15 cellular contexts compared by ENCODE assay signal in genomic region chr9:35845824-35846771, GRCh38. TPM values are rescaled to one million over a fixed set of nuclear protein-coding genes. Genes with fewer than 3 reads are reported as not detected.
DNase-seq lines count a peak whose midpoint lies in the region; ATAC-seq, FAIRE-seq and TF ChIP-seq lines count a peak whose summit lies in the region.
"Had no signal": no experiment of that assay in that cellular context is flagged by ENCODE, and none has a peak within 500 bp of the region (broad histone marks: within the 10 kb centered on the region; RNA-seq: fewer than 3 reads in every experiment).

No MANE protein-coding gene starts in this region.

- H3K27me3 Mint-ChIP-seq in activated naive CD8-positive, alpha-beta T cell treated with anti-CD3 and anti-CD28 coated beads, Interleukin-2, amount 50 U/mL, for 24 hours: no peaks in the 10 kb centered on the region

- POLR2A ChIA-PET in GM10248 (lab: Yijun Ruan, JAX): no interaction called here

- no peaks in the 10 kb centered on the region; the same call in 1 of the 2 replicates for H3K36me3 ChIP-seq in H7 (replicated peaks; ENCODE audit: control insufficient read depth, insufficient read depth, low read length)

- H3K27me3 ChIP-seq in H7 (ENCODE audit: control insufficient read depth, insufficient read depth, low read length): peaks cover 19% of the 10 kb centered on the region; the same call in 1 of the 2 replicates

- no peaks in the 10 kb centered on the region for H3K9me3 Mint-ChIP-seq in activated naive CD8-positive, alpha-beta T cell treated with anti-CD3 and anti-CD28 coated beads, Interleukin-2, amount 50 U/mL, for 24 hours
- H3K9me3 Mint-ChIP-seq: activated T-cell treated with anti-CD3 and anti-CD28 coated beads, Interleukin-2, amount 50 U/mL, for 72 hours had no signal

- no peak for ATAC-seq in activated naive CD8-positive, alpha-beta T cell treated with anti-CD3 and anti-CD28 coated beads, Interleukin-2, amount 50 U/mL, for 24 hours
- ATAC-seq in GM18502 (IDR thresholded peaks at IDR 0.05; ENCODE audit: poor library complexity, unreplicated experiment): no peak
- ATAC-seq: activated T-cell treated with anti-CD3 and anti-CD28 coated beads, Interleukin-2, amount 50 U/mL, for 72 hours had no signal

- no peak for FAIRE-seq in GM12892 (lab: Jason Lieb, UNC)
- FAIRE-seq: colon, frontal cortex, HTR-8/SVneo, TTC549 had no signal

- H3K36me3 Mint-ChIP-seq in activated naive CD8-positive, alpha-beta T cell treated with anti-CD3 and anti-CD28 coated beads, Interleukin-2, amount 50 U/mL, for 24 hours (ENCODE audit: low read depth): no peaks in the 10 kb centered on the region

- TF ChIP-seq CTCF in GM10248 (IDR thresholded peaks at IDR 0.05; ENCODE audit: control extremely low read depth, extremely low read depth, low read depth, missing control alignments): no peak

- CTCF ChIA-PET in GM10248 (lab: Yijun Ruan, JAX): interaction anchor here (0.9 to 2.3 kb wide), 12 partner anchors 9 to 150 kb away, joined by 3 to 15 read pairs (median 4); no protein-coding TSS in a partner anchor

- DNase-seq in H7: peak; percentile 93
- DNase-seq in activated naive CD8-positive, alpha-beta T cell treated with anti-CD3 and anti-CD28 coated beads, Interleukin-2, amount 50 U/mL, for 24 hours: no peak
- DNase-seq in islet precursor cell: peak; percentile 69
- DNase-seq in GM10248 (ENCODE audit: extremely low spot score): no peak
- no peak for DNase-seq in HuH-7.5 (ENCODE audit: low spot score)
- no peak for DNase-seq in GM12892 (ENCODE audit: insufficient read length)
- DNase-seq: activated T-cell treated with anti-CD3 and anti-CD28 coated beads, Interleukin-2, amount 50 U/mL, for 72 hours; NCI-H146 had no signal

- H3K4me3 ChIP-seq in H7 (ENCODE audit: insufficient read depth, low read depth, low read length) (peak overlapping the region; percentile 64), skin epidermis (no peak overlapping the region)

- no peak for TF ChIP-seq POLR2A in GM12892 (IDR thresholded peaks at IDR 0.05; ENCODE audit: low read depth, low read length)

- peak overlapping the region; percentile 40 for H3K27ac Mint-ChIP-seq in activated naive CD8-positive, alpha-beta T cell treated with anti-CD3 and anti-CD28 coated beads, Interleukin-2, amount 50 U/mL, for 24 hours

- H3K4me1 Mint-ChIP-seq in activated naive CD8-positive, alpha-beta T cell treated with anti-CD3 and anti-CD28 coated beads, Interleukin-2, amount 50 U/mL, for 24 hours: peaks cover 38% of the 10 kb centered on the region

- H3K27ac ChIP-seq in skin epidermis: peak overlapping the region in 11 of 21 experiments; percentile 17 to 71 (median 43)

- no peak overlapping the region for H3K4me3 Mint-ChIP-seq in activated naive CD8-positive, alpha-beta T cell treated with anti-CD3 and anti-CD28 coated beads, Interleukin-2, amount 50 U/mL, for 24 hours
- H3K4me3 Mint-ChIP-seq: activated T-cell treated with anti-CD3 and anti-CD28 coated beads, Interleukin-2, amount 50 U/mL, for 72 hours had no signal

RNA-seq across cellular contexts. Expression of gene TMEM8B, which starts 17.1 kb away (rescaled TPM):
- 2.0 and 3.1 TPM in 2 replicates for total RNA-seq in H7 (2014; rRNA removed; shearing (Covaris generic))
- polyA plus RNA-seq in GM12892 (2012; ENCODE audit: missing spikeins): 4.0 TPM

RNA-seq across cellular contexts. Expression of gene FAM221B, which starts 17.6 kb away (rescaled TPM):
- not detected in 2 replicates for total RNA-seq in H7 (2014; rRNA removed; shearing (Covaris generic))
- not detected for polyA plus RNA-seq in GM12892 (2012; ENCODE audit: missing spikeins)
- total RNA-seq: activated T-cell treated with anti-CD3 and anti-CD28 coated beads, Interleukin-2, amount 50 U/mL, for 72 hours; frontal cortex; mucosa of gallbladder had no signal

RNA-seq across cellular contexts. Expression of gene OR13J1, which starts 24.1 kb away (rescaled TPM):
- total RNA-seq in H7 (2014; rRNA removed; shearing (Covaris generic)): not detected in 2 replicates
- not detected for polyA plus RNA-seq in GM12892 (2012; ENCODE audit: missing spikeins)
- total RNA-seq: activated T-cell treated with anti-CD3 and anti-CD28 coated beads, Interleukin-2, amount 50 U/mL, for 72 hours; frontal cortex; mucosa of gallbladder had no signal

RNA-seq across cellular contexts. Expression of gene HINT2, which starts 31.3 kb away (rescaled TPM):
- total RNA-seq in H7 (2014; rRNA removed; shearing (Covaris generic)): 46.9 and 53.8 TPM in 2 replicates
- polyA plus RNA-seq in GM12892 (2012; ENCODE audit: missing spikeins): 47.4 TPM

RNA-seq across cellular contexts. Expression of gene SPAG8, which starts 34.0 kb away (rescaled TPM):
- total RNA-seq in H7 (2014; rRNA removed; shearing (Covaris generic)): 0.15 and 0.55 TPM in 2 replicates
- 2.0 TPM for polyA plus RNA-seq in GM12892 (2012; ENCODE audit: missing spikeins)

Comparison
In these comparisons a context has a peak if more than half of its experiments do, and no peak if none do; other contexts are left out.
1. DNase-seq: peak in H7 (single experiment) and islet precursor cell (single experiment); none in activated naive CD8-positive, alpha-beta T cell treated with anti-CD3 and anti-CD28 coated beads, Interleukin-2, amount 50 U/mL, for 24 hours (single experiment), GM10248 (single experiment), HuH-7.5 (single experiment) and GM12892 (single experiment).